ENCODE assay signal across 13 cellular contexts in genomic region chr9:127194881-127195713, GRCh38.
DNase-seq lines count a peak whose midpoint lies in the region; ATAC-seq and TF ChIP-seq lines count a peak whose summit lies in the region.
"Had no signal": no experiment of that assay in that cellular context is flagged by ENCODE, and none has a peak within 500 bp of the region (broad histone marks: within the 10 kb centered on the region; RNA-seq: fewer than 3 reads in every experiment).

No MANE protein-coding gene starts in this region.

- no peaks in the 10 kb centered on the region for H3K36me3 ChIP-seq in neuronal stem cell (replicated peaks in 1 of 2; ENCODE audit: control insufficient read depth in 2 of 2, insufficient read depth in 2 of 2, low read length in 2 of 2)

- ATAC-seq in HG02759 (IDR thresholded peaks at IDR 0.05; ENCODE audit: unreplicated experiment): no peak
- no peak for ATAC-seq in GM18867 (IDR thresholded peaks at IDR 0.05; ENCODE audit: unreplicated experiment)
- ATAC-seq: SK-N-SH treated with all-trans-retinoic acid at 6 μM for 48 hours; stimulated activated memory B cell treated with anti-CD40 and anti-IgM and Interleukin-4, amounts not matched to agents 10 μg/mL and 1 μg/mL and 100 μg/mL, for 72 hours had no signal

- H3K79me1 ChIP-seq in neuronal stem cell (ENCODE audit: low read depth, low read length): no peaks in the 10 kb centered on the region

- H2BK15ac ChIP-seq in neuronal stem cell (ENCODE audit: low read length): no peak overlapping the region

- H3K4me2 ChIP-seq in neuronal stem cell (ENCODE audit: insufficient read depth, low read length, poor library complexity, severe bottlenecking): no peak overlapping the region

- peak overlapping the region; percentile 20 for H2AK5ac ChIP-seq in neuronal stem cell (ENCODE audit: low read depth, low read length)

- H3K23ac ChIP-seq in neuronal stem cell (ENCODE audit: low read depth, low read length, poor library complexity): no peak overlapping the region

- no peak overlapping the region for H3K14ac ChIP-seq in neuronal stem cell (ENCODE audit: low read length)

- TF ChIP-seq CTCF in epithelial cell of proximal tubule (conservative IDR thresholded peaks at IDR 0.05; ENCODE audit: low read depth, low read length): peak; percentile 67

- H3K4me1 ChIP-seq in neuronal stem cell (ENCODE audit: control insufficient read depth in 2 of 2, insufficient read depth in 1 of 2, low read depth in 1 of 2, low read length in 2 of 2): peaks cover 0 to 4% of the 10 kb centered on the region in 2 donors

- H3K9me3 ChIP-seq in neuronal stem cell (replicated peaks in 1 of 2; ENCODE audit: control insufficient read depth in 2 of 2, insufficient read depth in 1 of 2, low read depth in 1 of 2, low read length in 2 of 2): no peaks in the 10 kb centered on the region
- H3K9me3 ChIP-seq: neutrophil had no signal

- WGBS in neuronal stem cell (ENCODE audit: extremely low coverage in 2 of 2, insufficient read length in 2 of 2, insufficient replicate concordance in 1 of 2), 2 donors: no CpG with 5 or more reads among the region's 12 CpGs

- H2BK120ac ChIP-seq in neuronal stem cell (ENCODE audit: low read depth, low read length): no peak overlapping the region

- H4K91ac ChIP-seq in neuronal stem cell (ENCODE audit: low read depth, low read length, poor library complexity): peak overlapping the region; percentile 41

- no peak overlapping the region for H3K4ac ChIP-seq in neuronal stem cell (ENCODE audit: low read length)

- no peak overlapping the region for H2BK12ac ChIP-seq in neuronal stem cell (ENCODE audit: low read length)

- peak overlapping the region; percentile 58 for H3K18ac ChIP-seq in neuronal stem cell (ENCODE audit: low read length)

- H3K4me3 ChIP-seq in epithelial cell of proximal tubule (ENCODE audit: low read depth, low read length) (no peak overlapping the region), neuronal stem cell (ENCODE audit: low read length in 2 of 2) (no peak overlapping the region)

- no peak overlapping the region for H3K27ac ChIP-seq in neuronal stem cell (replicated peaks; ENCODE audit: low read length)
- H3K27ac ChIP-seq: epithelial cell of prostate, neutrophil had no signal

- H3K27me3 ChIP-seq in neuronal stem cell (ENCODE audit: control insufficient read depth in 3 of 3, insufficient read depth in 3 of 3, low read depth in 1 of 3, low read length in 3 of 3): no peaks in the 10 kb centered on the region
- H3K27me3 ChIP-seq: neutrophil had no signal

- no peak overlapping the region for H3K9ac ChIP-seq in neuronal stem cell (ENCODE audit: low read depth, low read length, poor library complexity)

- no peak overlapping the region for H2AFZ ChIP-seq in neuronal stem cell (ENCODE audit: low read length)

- no peak overlapping the region for H2BK5ac ChIP-seq in neuronal stem cell (ENCODE audit: low read length)

- DNase-seq in ELR (ENCODE audit: low read depth) (peak; percentile 68), LoVo (ENCODE audit: low spot score) (peak; percentile 65), epithelial cell of proximal tubule (ENCODE audit: low read depth) (peak; percentile 76), neuronal stem cell (ENCODE audit: low spot score) (no peak), mesenteric fat pad (ENCODE audit: low spot score) (no peak), Kasumi-1 (lab: John Stamatoyannopoulos, UW) (no peak)
- DNase-seq: NCI-H146 had no signal

- H4K8ac ChIP-seq in neuronal stem cell (ENCODE audit: low read depth, low read length): no peak overlapping the region

Comparison
In these comparisons a context has a peak if more than half of its experiments do, and no peak if none do; other contexts are left out.
1. DNase-seq: peak in ELR (single experiment), LoVo (single experiment) and epithelial cell of proximal tubule (single experiment); none in neuronal stem cell (single experiment), mesenteric fat pad (single experiment) and Kasumi-1 (0 of 2).